In genomic region chr7:92782236-92782635, GRCh38 we compare ENCODE assay signal across 22 cellular contexts. TPM values are rescaled to one million over a fixed set of nuclear protein-coding genes. Genes with fewer than 3 reads are reported as not detected.
DNase-seq lines count a peak whose midpoint lies in the region; ATAC-seq and TF ChIP-seq lines count a peak whose summit lies in the region.
"Had no signal": no experiment of that assay in that cellular context is flagged by ENCODE, and none has a peak within 500 bp of the region (broad histone marks: within the 10 kb centered on the region; RNA-seq: fewer than 3 reads in every experiment).

No MANE protein-coding gene starts in this region.

- no peak overlapping the region for H3K9ac ChIP-seq in Loucy (ENCODE audit: low read depth, low read length, poor library complexity, severe bottlenecking)

- no peaks in the 10 kb centered on the region; the same call in 1 of the 2 replicates for H3F3A ChIP-seq in Loucy (ENCODE audit: low read depth)

- peaks cover 81% of the 10 kb centered on the region for H3K36me3 ChIP-seq in Loucy (ENCODE audit: insufficient read depth, low read length)
- no peaks in the 10 kb centered on the region for H3K36me3 ChIP-seq in gastrocnemius medialis
- H3K36me3 ChIP-seq: tibial nerve had no signal

- no peaks in the 10 kb centered on the region for H3K9me3 Mint-ChIP-seq in natural killer cell treated with Interleukin-12 subunit alpha and Interleukin-12 subunit beta and Interleukin-15 and Interleukin-18, amount 100 ng/mL, for 72 hours
- H3K9me3 Mint-ChIP-seq: activated CD4-positive, alpha-beta memory T cell treated with anti-CD3 and anti-CD28 coated beads for 36 hours; activated T-cell treated with anti-CD3 and anti-CD28 coated beads, Interleukin-2, amount 50 U/mL, for 4 hours; IgD-negative memory B cell; stimulated activated naive B cell treated with anti-CD40 and anti-IgM and Interleukin-4, amounts not matched to agents 10 μg/mL and 1 μg/mL and 100 μg/mL, for 72 hours had no signal

- no peaks in the 10 kb centered on the region for H3K36me3 Mint-ChIP-seq in T-helper 17 cell (ENCODE audit: low read depth)
- peaks cover 21% of the 10 kb centered on the region for H3K36me3 Mint-ChIP-seq in natural killer cell treated with Interleukin-12 subunit alpha and Interleukin-12 subunit beta and Interleukin-15 and Interleukin-18, amount 100 ng/mL, for 72 hours
- H3K36me3 Mint-ChIP-seq: IgD-negative memory B cell had no signal

- no peaks in the 10 kb centered on the region for H3K9me3 ChIP-seq in Loucy (ENCODE audit: insufficient read depth, low read depth, low read length)
- H3K9me3 ChIP-seq in T-helper 17 cell (ENCODE audit: control insufficient read depth, low read length, poor library complexity, severe bottlenecking) = no peaks in the 10 kb centered on the region
- H3K9me3 ChIP-seq in gastrocnemius medialis = no peaks in the 10 kb centered on the region
- H3K9me3 ChIP-seq: tibial nerve had no signal

- TF ChIP-seq CTCF in Loucy (conservative IDR thresholded peaks at IDR 0.05; ENCODE audit: low read length) = no peak
- no peak for TF ChIP-seq CTCF in gastrocnemius medialis (IDR thresholded peaks at IDR 0.05 in 4 of 5, conservative IDR thresholded peaks at IDR 0.05 in 1 of 5)

- peaks cover 99% of the 10 kb centered on the region for H3K79me2 ChIP-seq in Loucy (ENCODE audit: insufficient read depth, low read length)

- H4K20me1 ChIP-seq in Loucy (ENCODE audit: insufficient read depth, low read length, poor library complexity, severe bottlenecking) = peaks cover 97% of the 10 kb centered on the region

- H3K27ac ChIP-seq in gastrocnemius medialis = peak overlapping the region in 2 of 4 donors; percentile 15 to 22
- H3K27ac ChIP-seq: C4-2B had no signal

- no peak for TF ChIP-seq POLR2A in gastrocnemius medialis (IDR thresholded peaks at IDR 0.05)

- H3K4me3 ChIP-seq in Loucy (ENCODE audit: low read length, poor library complexity, severe bottlenecking) (no peak overlapping the region), gastrocnemius medialis (no peak overlapping the region)
- H3K4me3 ChIP-seq: tibial nerve had no signal

- H2AFZ ChIP-seq in Loucy (ENCODE audit: low read length) = no peak overlapping the region

- DNase-seq in NCI-H748 (lab: John Stamatoyannopoulos, UW; ENCODE audit: unreplicated experiment) = peak; percentile 25
- DNase-seq in NCI-H748 treated with DMSO at 0.1 percent for 48 hours (lab: John Stamatoyannopoulos, UW) = no peak
- no peak for DNase-seq in T-helper 17 cell
- DNase-seq in natural killer cell treated with Interleukin-12 subunit alpha and Interleukin-12 subunit beta and Interleukin-15 and Interleukin-18, amount 100 ng/mL, for 72 hours (ENCODE audit: low spot score) = no peak
- no peak for DNase-seq in epidermal melanocyte (ENCODE audit: insufficient read length, low spot score)
- DNase-seq in gastrocnemius medialis = no peak
- DNase-seq: activated CD4-positive, alpha-beta memory T cell treated with anti-CD3 and anti-CD28 coated beads for 36 hours; activated T-cell treated with anti-CD3 and anti-CD28 coated beads, Interleukin-2, amount 50 U/mL, for 4 hours; cortex of kidney; kidney glomerular epithelial cell; NCI-H1105 treated with DMSO at 0.1 percent for 48 hours; retina; stimulated activated naive B cell treated with anti-CD40 and anti-IgM and Interleukin-4, amounts not matched to agents 10 μg/mL and 1 μg/mL and 100 μg/mL, for 72 hours; T-helper 2 cell had no signal

- H3K27me3 Mint-ChIP-seq in T-helper 17 cell = no peaks in the 10 kb centered on the region
- no peaks in the 10 kb centered on the region for H3K27me3 Mint-ChIP-seq in natural killer cell treated with Interleukin-12 subunit alpha and Interleukin-12 subunit beta and Interleukin-15 and Interleukin-18, amount 100 ng/mL, for 72 hours
- H3K27me3 Mint-ChIP-seq: activated CD4-positive, alpha-beta memory T cell treated with anti-CD3 and anti-CD28 coated beads for 36 hours; brain; IgD-negative memory B cell; stimulated activated naive B cell treated with anti-CD40 and anti-IgM and Interleukin-4, amounts not matched to agents 10 μg/mL and 1 μg/mL and 100 μg/mL, for 72 hours had no signal

- H3K4me3 Mint-ChIP-seq in T-helper 17 cell = no peak overlapping the region
- peak overlapping the region; percentile 42 for H3K4me3 Mint-ChIP-seq in natural killer cell treated with Interleukin-12 subunit alpha and Interleukin-12 subunit beta and Interleukin-15 and Interleukin-18, amount 100 ng/mL, for 72 hours
- H3K4me3 Mint-ChIP-seq: activated CD4-positive, alpha-beta memory T cell treated with anti-CD3 and anti-CD28 coated beads for 36 hours; activated T-cell treated with anti-CD3 and anti-CD28 coated beads, Interleukin-2, amount 50 U/mL, for 4 hours; brain; IgD-negative memory B cell; stimulated activated naive B cell treated with anti-CD40 and anti-IgM and Interleukin-4, amounts not matched to agents 10 μg/mL and 1 μg/mL and 100 μg/mL, for 72 hours; WTC11 had no signal

- in situ Hi-C loops in gastrocnemius medialis (cut with MboI; ENCODE audit: low sequenced_read_pairs in 4 of 4) = no loop called here

- peak overlapping the region; percentile 3 for H3K4me2 ChIP-seq in Loucy (ENCODE audit: low read depth, low read length, poor library complexity, severe bottlenecking)

- peak overlapping the region; percentile 22 for H3K27ac Mint-ChIP-seq in T-helper 17 cell
- peak overlapping the region; percentile 63 to 66 for H3K27ac Mint-ChIP-seq in natural killer cell treated with Interleukin-12 subunit alpha and Interleukin-12 subunit beta and Interleukin-15 and Interleukin-18, amount 100 ng/mL, for 72 hours
- H3K27ac Mint-ChIP-seq: activated CD4-positive, alpha-beta memory T cell treated with anti-CD3 and anti-CD28 coated beads for 36 hours; IgD-negative memory B cell; stimulated activated naive B cell treated with anti-CD40 and anti-IgM and Interleukin-4, amounts not matched to agents 10 μg/mL and 1 μg/mL and 100 μg/mL, for 72 hours had no signal

- peaks cover 16% of the 10 kb centered on the region for H3K4me1 ChIP-seq in Loucy (ENCODE audit: insufficient read depth, low read length, poor library complexity, severe bottlenecking)
- peaks cover 9 to 10% of the 10 kb centered on the region in 2 donors for H3K4me1 ChIP-seq in gastrocnemius medialis

- peaks cover 33% of the 10 kb centered on the region for H3K4me1 Mint-ChIP-seq in T-helper 17 cell
- peaks cover 47 to 57% of the 10 kb centered on the region in 2 donors for H3K4me1 Mint-ChIP-seq in natural killer cell treated with Interleukin-12 subunit alpha and Interleukin-12 subunit beta and Interleukin-15 and Interleukin-18, amount 100 ng/mL, for 72 hours (ENCODE audit: low read depth in 2 of 2)

- no peaks in the 10 kb centered on the region for H3K9me2 ChIP-seq in Loucy (replicated peaks; ENCODE audit: low read depth, low read length)

- H3K27me3 ChIP-seq in Loucy (ENCODE audit: insufficient read depth, low read length, poor library complexity, severe bottlenecking) (no peaks in the 10 kb centered on the region), gastrocnemius medialis (no peaks in the 10 kb centered on the region)
- H3K27me3 ChIP-seq: tibial nerve had no signal

- intact Hi-C loops in gastrocnemius medialis (cut with DNase I; ENCODE audit: low total_unique reads) = no loop called here

- ATAC-seq in T-helper 17 cell (no peak), HG02970 (IDR thresholded peaks at IDR 0.05; ENCODE audit: low FRiP score, unreplicated experiment) (no peak), gastrocnemius medialis (no peak)
- ATAC-seq in natural killer cell treated with Interleukin-12 subunit alpha and Interleukin-12 subunit beta and Interleukin-15 and Interleukin-18, amount 100 ng/mL, for 72 hours = no peak
- ATAC-seq: activated naive CD4-positive, alpha-beta T cell treated with anti-CD3 and anti-CD28 coated beads, Interleukin-2, amount 50 U/mL, for 72 hours; activated T-cell treated with anti-CD3 and anti-CD28 coated beads, Interleukin-2, amount 50 U/mL, for 4 hours; stimulated activated naive B cell treated with anti-CD40 and anti-IgM and Interleukin-4, amounts not matched to agents 10 μg/mL and 1 μg/mL and 100 μg/mL, for 72 hours had no signal

RNA-seq across cellular contexts. Expression of gene CDK6, which starts 54.1 kb away (rescaled TPM):
- total RNA-seq in T-helper 17 cell = 10 to 100 TPM; 61.5 to 63.7 TPM
- 100 to 1,000 TPM; 278 to 404 TPM for total RNA-seq in natural killer cell treated with Interleukin-12 subunit alpha and Interleukin-12 subunit beta and Interleukin-15 and Interleukin-18, amount 100 ng/mL, for 72 hours
- 1 to 10 TPM; 1.2 to 6.9 (median 2.6) TPM for total RNA-seq in gastrocnemius medialis

Comparison
In these comparisons a context has a peak if more than half of its experiments do, and no peak if none do; other contexts are left out.
1. RNA of gene CDK6, which starts 54.1 kb away (total RNA-seq): 278 to 404 TPM in natural killer cell treated with Interleukin-12 subunit alpha and Interleukin-12 subunit beta and Interleukin-15 and Interleukin-18, amount 100 ng/mL, for 72 hours and 61.5 to 63.7 TPM in T-helper 17 cell; 1.2 to 6.9 TPM in gastrocnemius medialis; every median in the first group is over 4 times any median in the second.